In the genomic region with DNA sequence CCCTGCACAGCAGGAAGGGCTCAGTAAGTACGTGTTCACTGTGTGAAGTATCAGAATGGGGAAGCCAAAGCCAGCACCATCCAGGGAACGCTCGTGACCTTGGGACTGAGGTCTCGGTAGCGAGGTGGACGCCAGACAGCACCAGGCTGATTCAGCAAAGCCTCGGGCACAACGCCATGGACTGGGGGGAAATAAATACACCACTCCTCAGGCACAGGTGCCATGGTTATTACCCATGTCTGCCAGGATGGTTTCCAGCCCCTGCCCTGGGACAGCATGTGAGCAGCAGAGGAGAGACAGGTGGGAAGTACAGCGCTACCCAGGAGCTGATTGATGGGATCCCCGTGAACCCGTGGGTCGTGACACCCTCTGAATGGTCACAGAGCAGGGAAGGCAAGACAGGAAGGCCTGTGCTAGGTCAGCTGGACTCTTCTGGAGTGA, we compare ENCODE assay signal across 1 cellular context.
A peak's percentile ranks its signal among the peaks of the same experiment; 100 is the strongest.
TF ChIP-seq lines count a peak whose summit lies in the region.

No MANE protein-coding gene starts in this region.

TF ChIP-seq in HepG2, 621 proteins besides CTCF, POLR2A, EP300 and RAD21:
- TF ChIP-seq WIZ (CRISPR knock-in tag; IDR thresholded peaks at IDR 0.05) (0 out of 2 replicates have a peak, but pooled peaks have one; percentile 41), DNMT1 (CRISPR knock-in tag; IDR thresholded peaks at IDR 0.05) (0 out of 2 replicates have a peak, but pooled peaks have one; percentile 38), RBM22 (optimal IDR thresholded peaks at IDR 0.05; ENCODE audit: low read length) (no peak)
